Comparison of ENCODE assay signal across 14 cellular contexts in the genomic region with DNA sequence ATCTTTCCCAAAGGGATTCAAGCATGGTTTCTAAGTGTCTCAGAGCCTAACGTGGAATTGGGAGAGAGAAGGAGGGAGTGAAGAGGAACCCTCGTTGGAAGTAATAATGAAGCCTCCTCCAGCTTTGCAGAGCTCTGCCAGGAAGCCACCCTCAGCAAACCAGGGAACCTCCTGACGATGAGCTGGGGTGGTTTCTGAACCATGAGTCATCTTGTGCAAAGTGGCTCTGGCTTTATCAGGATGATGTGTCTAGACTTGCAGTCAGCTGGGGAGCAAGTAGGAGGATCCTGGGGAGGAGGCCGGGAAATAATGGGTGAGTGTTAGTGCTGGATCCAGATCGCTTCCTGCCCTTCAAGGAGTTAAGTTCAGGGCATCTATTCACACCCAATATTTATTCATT.
"Had no signal": no experiment of that assay in that cellular context is flagged by ENCODE, and none has a peak within 500 bp of the region (broad histone marks: within the 10 kb centered on the region; RNA-seq: fewer than 3 reads in every experiment).

No MANE protein-coding gene starts in this region.

- H3K4me3 ChIP-seq: esophagus squamous epithelium, neural progenitor cell, right atrium auricular region, tibial nerve had no signal

- ATAC-seq: activated CD8-positive, alpha-beta memory T cell treated with anti-CD3 and anti-CD28 coated beads, Interleukin-2, amount 10 ng/mL, durations not matched to agents 7 days and 5 days; activated T-cell treated with anti-CD3 and anti-CD28 coated beads, Interleukin-2, amount 50 U/mL, for 4 hours; stimulated activated effector memory CD8-positive, alpha-beta T cell treated with anti-CD3 and anti-CD28 coated beads, Interleukin-12 subunit alpha, Interleukin-12 subunit beta, amount 100 ng/mL, for 72 hours had no signal

- H3K27ac ChIP-seq: esophagus squamous epithelium, neural progenitor cell, right atrium auricular region, tibial nerve had no signal

- H2AFZ ChIP-seq: neural progenitor cell had no signal

- H3K9ac ChIP-seq: neural progenitor cell had no signal

- H3K27me3 ChIP-seq: esophagus squamous epithelium, neural progenitor cell, right atrium auricular region, tibial nerve had no signal

- H3K4me2 ChIP-seq: neural progenitor cell had no signal

- DNase-seq: activated CD4-positive, alpha-beta T cell treated with anti-CD3 and anti-CD28 coated beads, Interleukin-2, amount 50 U/mL, for 48 hours; activated CD4-positive, CD25-positive, alpha-beta regulatory T cell treated with anti-CD3 and anti-CD28 coated beads, Interleukin-2, amount 50 U/mL, for 72 hours; activated CD8-positive, alpha-beta memory T cell treated with anti-CD3 and anti-CD28 coated beads, Interleukin-2, amount 10 ng/mL, durations not matched to agents 7 days and 5 days; activated effector memory CD4-positive, alpha-beta T cell treated with anti-CD3 and anti-CD28 coated beads, Interleukin-2, amount 50 U/mL, for 16 hours; activated T-cell treated with anti-CD3 and anti-CD28 coated beads, Interleukin-2, amount 50 U/mL, for 4 hours; esophagus squamous epithelium; foreskin fibroblast; glutamatergic neuron; small intestine; SW 1271 had no signal

- H3K4me1 ChIP-seq: neural progenitor cell, right atrium auricular region, tibial nerve had no signal

- H3K9me3 ChIP-seq: esophagus squamous epithelium, right atrium auricular region, tibial nerve had no signal

- H3K36me3 ChIP-seq: esophagus squamous epithelium, neural progenitor cell, right atrium auricular region, tibial nerve had no signal
